35 cellular contexts compared by ENCODE assay signal in the genomic region with DNA sequence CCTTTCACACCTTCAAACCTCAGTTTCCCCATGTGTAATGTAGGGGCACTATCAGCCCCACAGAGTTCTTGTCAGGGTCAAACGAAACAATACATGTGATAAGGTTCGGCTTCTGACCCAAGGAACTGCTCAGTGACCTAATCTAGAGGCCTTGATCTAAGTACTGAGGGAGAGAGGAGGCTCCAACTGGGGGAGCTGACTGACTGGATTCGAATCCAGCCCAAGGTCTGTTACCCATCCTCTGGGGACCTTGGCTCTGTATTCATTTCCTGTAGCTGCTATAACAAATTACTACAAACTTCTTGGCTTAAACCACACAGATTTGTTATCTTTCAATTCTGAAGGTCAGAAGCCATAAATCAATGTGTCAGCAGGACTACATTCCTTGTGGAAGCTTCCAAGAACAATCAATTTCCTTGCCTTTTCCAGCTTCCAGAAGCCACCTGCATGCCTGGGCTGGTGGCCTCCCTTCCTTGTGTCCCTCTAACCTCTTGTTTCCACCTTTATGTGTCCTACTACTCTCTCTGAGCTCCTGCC. TPM values are rescaled to one million over a fixed set of nuclear protein-coding genes. Genes with fewer than 3 reads are reported as not detected.
"Had no signal": no experiment of that assay in that cellular context is flagged by ENCODE, and none has a peak within 500 bp of the region (broad histone marks: within the 10 kb centered on the region; RNA-seq: fewer than 3 reads in every experiment).

No MANE protein-coding gene starts in this region.

- H3K4me2 ChIP-seq: PC-9 had no signal

- H2AFZ ChIP-seq: PC-9 had no signal

- DNase-seq: activated CD4-positive, alpha-beta T cell treated with anti-CD3 and anti-CD28 coated beads for 36 hours; activated CD4-positive, alpha-beta T cell treated with anti-CD3 and anti-CD28 coated beads, Interleukin-2, amount 10 ng/mL, durations not matched to agents 7 days and 5 days; activated CD4-positive, alpha-beta T cell treated with anti-CD3 and anti-CD28 coated beads, Interleukin-2, amount 50 U/mL, for 48 hours; activated CD8-positive, alpha-beta T cell treated with anti-CD3 and anti-CD28 coated beads, Interleukin-2, amount 10 ng/mL, durations not matched to agents 7 days and 5 days; activated gamma-delta T cell; activated naive CD4-positive, alpha-beta T cell treated with Interleukin-2 at 50 U/mL for 16 hours; activated naive CD8-positive, alpha-beta T cell treated with anti-CD3 and anti-CD28 coated beads, Interleukin-2, amount 10 ng/mL, durations not matched to agents 7 days and 5 days; activated T-cell treated with anti-CD3 and anti-CD28 coated beads, Interleukin-2, amount 50 U/mL, for 24 hours; caudate nucleus; Karpas-422; KBM-7; MG63; NCI-H1048; NCI-H1436 treated with DMSO at 0.1 percent for 48 hours; NCI-H1694 treated with DMSO at 0.1 percent for 48 hours; NCI-H2029 treated with DMSO at 0.1 percent for 48 hours; NCI-H2107; NCI-H2171; NCI-H510A; NCI-H526; NCI-H748 treated with DMSO at 0.1 percent for 48 hours; NK-92 treated with Interleukin-12 subunit alpha and Interleukin-12 subunit beta, amount 100 ng/mL, for 24 hours; PC-9; SIG-M5 had no signal

- H3K27ac ChIP-seq: PC-9, RWPE1 had no signal

- FAIRE-seq: astrocyte, RCC 7860, TTC549 had no signal

- H3K27me3 ChIP-seq: MG63 had no signal

- H3K4me3 ChIP-seq: MG63, PC-9 had no signal

- H3K36me3 ChIP-seq: MG63 had no signal

- ATAC-seq: activated CD4-positive, alpha-beta T cell treated with anti-CD3 and anti-CD28 coated beads for 36 hours; activated CD8-positive, alpha-beta T cell treated with anti-CD3 and anti-CD28 coated beads, Interleukin-2, amount 10 ng/mL, durations not matched to agents 7 days and 5 days; Right ventricle myocardium inferior had no signal

RNA-seq across cellular contexts. Expression of a gene that starts 12.3 kb away (rescaled TPM):
- total RNA-seq: activated CD4-positive, alpha-beta T cell treated with anti-CD3 and anti-CD28 coated beads for 36 hours; activated CD4-positive, alpha-beta T cell treated with anti-CD3 and anti-CD28 coated beads, Interleukin-2, amount 10 ng/mL, durations not matched to agents 7 days and 5 days; activated CD8-positive, alpha-beta T cell treated with anti-CD3 and anti-CD28 coated beads, Interleukin-2, amount 10 ng/mL, durations not matched to agents 7 days and 5 days; activated naive CD8-positive, alpha-beta T cell treated with anti-CD3 and anti-CD28 coated beads, Interleukin-2, amount 10 ng/mL, durations not matched to agents 7 days and 5 days; astrocyte; OCI-LY7; PC-9; SK-MEL-5; T-helper 1 cell treated with Interleukin-12 subunit alpha and Interleukin-12 subunit beta and Interleukin-4 antibody, amounts not matched to agents 30 ng/mL and 1 ng/mL, for 36 hours had no signal

RNA-seq across cellular contexts. Expression of a gene that starts 17.5 kb away (rescaled TPM):
- total RNA-seq: activated CD4-positive, alpha-beta T cell treated with anti-CD3 and anti-CD28 coated beads for 36 hours; activated CD4-positive, alpha-beta T cell treated with anti-CD3 and anti-CD28 coated beads, Interleukin-2, amount 10 ng/mL, durations not matched to agents 7 days and 5 days; activated CD8-positive, alpha-beta T cell treated with anti-CD3 and anti-CD28 coated beads, Interleukin-2, amount 10 ng/mL, durations not matched to agents 7 days and 5 days; activated naive CD8-positive, alpha-beta T cell treated with anti-CD3 and anti-CD28 coated beads, Interleukin-2, amount 10 ng/mL, durations not matched to agents 7 days and 5 days; activated T-helper 2 cell treated with anti-CD3 and anti-CD28 coated beads, Interferon-gamma antibody, Interleukin-2, Interleukin-4, amounts not matched to agents 10 μg/mL and 5 μg/mL and 100 μg/mL, durations not matched to agents 14 hours and 24 hours and 36 hours; astrocyte; bronchial epithelial cell; OCI-LY7; PC-9; Right ventricle myocardium inferior; SK-MEL-5; T-helper 1 cell treated with Interleukin-12 subunit alpha and Interleukin-12 subunit beta and Interleukin-4 antibody, amounts not matched to agents 30 ng/mL and 1 ng/mL, for 36 hours had no signal
- polyA plus RNA-seq: adipose tissue had no signal
